Comparison of ENCODE assay signal across 8 cellular contexts in the genomic region with DNA sequence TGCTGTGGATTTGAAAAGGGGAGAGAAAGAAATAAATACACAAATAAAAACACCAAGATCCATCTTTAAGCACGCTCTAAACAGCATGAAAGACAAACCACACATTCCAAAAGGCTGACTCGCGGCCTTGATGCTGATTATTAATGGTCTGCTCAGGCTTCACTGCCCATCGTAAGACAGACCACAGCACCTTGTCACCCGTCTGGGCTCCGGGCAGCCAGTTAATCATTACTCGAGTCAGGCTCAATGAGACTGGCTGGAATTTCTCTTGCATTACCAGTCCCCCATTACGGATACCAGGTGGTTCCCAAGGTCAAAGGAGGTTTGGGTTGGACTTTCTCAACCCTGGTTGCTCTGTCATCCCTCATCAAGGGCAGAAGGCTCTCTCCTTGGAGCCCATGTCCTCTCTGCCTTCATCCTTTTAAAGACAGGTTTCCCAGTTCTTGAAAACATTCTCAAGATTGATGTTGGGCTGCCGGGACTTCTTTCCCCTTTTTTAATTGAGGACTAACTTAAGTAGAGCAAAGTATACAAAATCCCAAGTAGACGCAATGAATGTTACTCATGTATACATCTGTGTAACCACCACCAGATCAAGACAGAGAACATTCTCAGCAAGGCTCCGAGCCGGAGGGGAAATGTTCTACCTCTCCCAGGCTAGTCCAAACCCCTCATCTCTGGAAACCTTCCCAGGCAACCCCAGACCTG. TPM values are rescaled to one million over a fixed set of nuclear protein-coding genes. Genes with fewer than 3 reads are reported as not detected.
DNase-seq lines count a peak whose midpoint lies in the region; ATAC-seq, FAIRE-seq and TF ChIP-seq lines count a peak whose summit lies in the region.

No MANE protein-coding gene starts in this region.

- H3K4me1 ChIP-seq in gastroesophageal sphincter (peaks cover 20 to 100% (median 88%) of the 10 kb centered on the region in 3 donors), tibial nerve (peaks cover 4 to 100% (median 70%) of the 10 kb centered on the region in 4 donors)

- no peaks in the 10 kb centered on the region for H3K9me3 Mint-ChIP-seq in stimulated activated naive B cell treated with anti-CD40 and anti-IgM and Interleukin-4, amounts not matched to agents 10 μg/mL and 1 μg/mL and 100 μg/mL, for 72 hours

- H3K27me3 Mint-ChIP-seq in stimulated activated naive B cell treated with anti-CD40 and anti-IgM and Interleukin-4, amounts not matched to agents 10 μg/mL and 1 μg/mL and 100 μg/mL, for 72 hours = no peaks in the 10 kb centered on the region

- no peak overlapping the region for H3K27ac Mint-ChIP-seq in stimulated activated naive B cell treated with anti-CD40 and anti-IgM and Interleukin-4, amounts not matched to agents 10 μg/mL and 1 μg/mL and 100 μg/mL, for 72 hours

- H3K9me3 ChIP-seq in gastroesophageal sphincter (no peaks in the 10 kb centered on the region), tibial nerve (no peaks in the 10 kb centered on the region)

- 36 to 54% methylated on average over 9 to 11 of the region's 12 CpGs for WGBS in gastroesophageal sphincter (ENCODE audit: low coverage in 1 of 2), 2 donors
- WGBS in tibial nerve, 2 donors = 65 to 75% methylated on average over 12 of the region's 12 CpGs

- H3K4me1 Mint-ChIP-seq in stimulated activated naive B cell treated with anti-CD40 and anti-IgM and Interleukin-4, amounts not matched to agents 10 μg/mL and 1 μg/mL and 100 μg/mL, for 72 hours = peaks cover 56 to 92% of the 10 kb centered on the region in 2 donors

- peak overlapping the region; percentile 46 to 98 (median 88) for H3K27ac ChIP-seq in gastroesophageal sphincter
- peak overlapping the region in 13 of 21 experiments; percentile 5 to 80 (median 51) for H3K27ac ChIP-seq in skin epidermis
- H3K27ac ChIP-seq in tibial nerve = peak overlapping the region in 2 of 4 donors; percentile 62 to 63

- TF ChIP-seq EP300 in gastroesophageal sphincter (IDR thresholded peaks at IDR 0.05) (no peak), tibial nerve (IDR thresholded peaks at IDR 0.05) (no peak)

- DNase-seq in GM19239 (ENCODE audit: insufficient read length, low spot score) (no peak), tibial nerve (ENCODE audit: low spot score in 2 of 2) (no peak), GM12891 (ENCODE audit: insufficient read length, low spot score) (no peak), NCI-H774 (lab: John Stamatoyannopoulos, UW) (no peak)
- no peak for DNase-seq in stimulated activated naive B cell treated with anti-CD40 and anti-IgM and Interleukin-4, amounts not matched to agents 10 μg/mL and 1 μg/mL and 100 μg/mL, for 72 hours

- ATAC-seq in SK-N-SH treated with all-trans-retinoic acid at 6 μM for 48 hours = peak; percentile 78
- ATAC-seq in gastroesophageal sphincter = no peak
- no peak for ATAC-seq in stimulated activated naive B cell treated with anti-CD40 and anti-IgM and Interleukin-4, amounts not matched to agents 10 μg/mL and 1 μg/mL and 100 μg/mL, for 72 hours (replicated peaks)

- H3K36me3 ChIP-seq in gastroesophageal sphincter (peaks cover 0 to 8% of the 10 kb centered on the region in 2 donors), tibial nerve (peaks cover 0 to 22% (median 0%) of the 10 kb centered on the region in 3 donors)

- TF ChIP-seq CTCF in gastroesophageal sphincter (IDR thresholded peaks at IDR 0.05) = no peak
- TF ChIP-seq CTCF in tibial nerve (IDR thresholded peaks at IDR 0.05) = no peak

- no peaks in the 10 kb centered on the region for H3K27me3 ChIP-seq in gastroesophageal sphincter
- H3K27me3 ChIP-seq in tibial nerve = no peaks in the 10 kb centered on the region

- H3K4me3 ChIP-seq in gastroesophageal sphincter = no peak overlapping the region
- H3K4me3 ChIP-seq in skin epidermis = no peak overlapping the region
- no peak overlapping the region for H3K4me3 ChIP-seq in tibial nerve

- peaks cover 63 to 84% of the 10 kb centered on the region in 2 donors for H3K36me3 Mint-ChIP-seq in stimulated activated naive B cell treated with anti-CD40 and anti-IgM and Interleukin-4, amounts not matched to agents 10 μg/mL and 1 μg/mL and 100 μg/mL, for 72 hours

- H3K4me3 Mint-ChIP-seq in stimulated activated naive B cell treated with anti-CD40 and anti-IgM and Interleukin-4, amounts not matched to agents 10 μg/mL and 1 μg/mL and 100 μg/mL, for 72 hours = no peak overlapping the region

- peak; percentile 48 for FAIRE-seq in GM19239 (lab: Jason Lieb, UNC)
- FAIRE-seq in GM12891 (lab: Jason Lieb, UNC) = no peak

- no peak for TF ChIP-seq POLR2A in gastroesophageal sphincter (IDR thresholded peaks at IDR 0.05)
- no peak for TF ChIP-seq POLR2A in tibial nerve (IDR thresholded peaks at IDR 0.05)
- TF ChIP-seq POLR2A in GM12891 (IDR thresholded peaks at IDR 0.05; ENCODE audit: low read depth, low read length) = no peak

TF ChIP-seq in SK-N-SH treated with all-trans-retinoic acid at 6 μM for 48 hours, 23 proteins besides CTCF, POLR2A, EP300 and RAD21 (continues in another document):
- peak; percentile 67; the same call in 1 of the 2 replicates for TF ChIP-seq CREB5 (CRISPR knock-in tag; IDR thresholded peaks at IDR 0.05; ENCODE audit: low read depth)
- 0 out of 2 replicates have a peak, but pooled peaks have one; percentile 48 for TF ChIP-seq ZFP3 (CRISPR knock-in tag; IDR thresholded peaks at IDR 0.05)
- TF ChIP-seq TCF4 (CRISPR knock-in tag; IDR thresholded peaks at IDR 0.05; ENCODE audit: borderline replicate concordance) = no peak
- no peak for TF ChIP-seq PPARA (CRISPR knock-in tag; IDR thresholded peaks at IDR 0.05; ENCODE audit: borderline replicate concordance)
- TF ChIP-seq CSDC2 (CRISPR knock-in tag; IDR thresholded peaks at IDR 0.05) = 0 out of 2 replicates have a peak, but pooled peaks have one; percentile 44
- TF ChIP-seq POU6F1 (CRISPR knock-in tag; IDR thresholded peaks at IDR 0.05; ENCODE audit: borderline replicate concordance, low read depth) = no peak
- TF ChIP-seq RARB (CRISPR knock-in tag; IDR thresholded peaks at IDR 0.05) = no peak

TF ChIP-seq in GM12891, 5 proteins besides CTCF, POLR2A, EP300 and RAD21:
- TF ChIP-seq PAX5 (IDR thresholded peaks at IDR 0.05; ENCODE audit: insufficient read depth, low read length, severe bottlenecking) (no peak), TAF1 (IDR thresholded peaks at IDR 0.05; ENCODE audit: low read depth, low read length) (no peak), POU2F2 (IDR thresholded peaks at IDR 0.05; ENCODE audit: low read depth, low read length) (no peak), SPI1 (IDR thresholded peaks at IDR 0.05; ENCODE audit: low read depth, low read length) (no peak), POLR2AphosphoS5 (IDR thresholded peaks at IDR 0.05; ENCODE audit: low read depth, low read length) (no peak)

RNA-seq across cellular contexts. Expression of gene SMAD7, which starts 8.1 kb away (rescaled TPM):
- total RNA-seq in gastroesophageal sphincter = 10 to 100 TPM; 41.2 to 76.0 (median 55.2) TPM
- 10 to 100 TPM; 34.3 to 56.8 (median 35.6) TPM for total RNA-seq in tibial nerve
- polyA plus RNA-seq in GM12891 (2012; ENCODE audit: low read depth, missing spikeins) = 4.7 TPM
